In genomic region chr1:211183924-211184323, GRCh38 we compare ENCODE assay signal across 17 cellular contexts. TPM values are rescaled to one million over a fixed set of nuclear protein-coding genes. Genes with fewer than 3 reads are reported as not detected.
"Had no signal": no experiment of that assay in that cellular context is flagged by ENCODE, and none has a peak within 500 bp of the region (broad histone marks: within the 10 kb centered on the region; RNA-seq: fewer than 3 reads in every experiment).

No MANE protein-coding gene starts in this region.

- H3K9me3 Mint-ChIP-seq: activated CD4-positive, alpha-beta memory T cell treated with anti-CD3 and anti-CD28 coated beads for 36 hours; memory B cell; neural crest cell; stimulated activated naive CD8-positive, alpha-beta T cell treated with anti-CD3 and anti-CD28 coated beads, Interleukin-15, amount 100 ng/mL, for 72 hours had no signal

- H3K36me3 Mint-ChIP-seq: activated CD4-positive, alpha-beta memory T cell treated with anti-CD3 and anti-CD28 coated beads for 36 hours had no signal

- H3K9me3 ChIP-seq: esophagus muscularis mucosa, left ventricle myocardium inferior, pancreas had no signal

- H3K36me3 ChIP-seq: cardiac muscle cell, esophagus muscularis mucosa, left ventricle myocardium inferior, pancreas had no signal

- H3K4me1 ChIP-seq: esophagus muscularis mucosa, left ventricle myocardium inferior, pancreas had no signal

- H3K27ac ChIP-seq: cardiac muscle cell, esophagus muscularis mucosa, left ventricle myocardium inferior, pancreas had no signal

- DNase-seq: activated CD4-positive, alpha-beta memory T cell treated with anti-CD3 and anti-CD28 coated beads for 36 hours; activated CD4-positive, CD25-positive, alpha-beta regulatory T cell treated with anti-CD3 and anti-CD28 coated beads, Interleukin-2, amount 50 U/mL, for 72 hours; activated CD8-positive, alpha-beta memory T cell treated with anti-CD3 and anti-CD28 coated beads, Interleukin-2, amount 50 U/mL, for 4 hours; kidney; left ventricle myocardium inferior; pancreas; stimulated activated CD4-positive, alpha-beta T cell treated with anti-CD3 and anti-CD28 coated beads, Interleukin-15, amount 100 ng/mL, for 24 hours; stimulated activated CD4-positive, alpha-beta T cell treated with anti-CD3 and anti-CD28 coated beads, Interleukin-4, amount 100 ng/mL, for 4 hours; stimulated activated naive CD8-positive, alpha-beta T cell treated with anti-CD3 and anti-CD28 coated beads, Interleukin-15, amount 100 ng/mL, for 72 hours; T-helper 9 cell had no signal

- H3K27me3 ChIP-seq: esophagus muscularis mucosa, pancreas had no signal

- H3K27me3 Mint-ChIP-seq: stimulated activated naive CD8-positive, alpha-beta T cell treated with anti-CD3 and anti-CD28 coated beads, Interleukin-15, amount 100 ng/mL, for 72 hours had no signal

- H3K4me3 ChIP-seq: cardiac muscle cell, esophagus muscularis mucosa, left ventricle myocardium inferior, pancreas had no signal

- ATAC-seq: pancreas; stimulated activated naive CD8-positive, alpha-beta T cell treated with anti-CD3 and anti-CD28 coated beads, Interleukin-15, amount 100 ng/mL, for 72 hours had no signal

- H3K4me3 Mint-ChIP-seq: activated CD4-positive, alpha-beta memory T cell treated with anti-CD3 and anti-CD28 coated beads for 36 hours; memory B cell; neural crest cell; stimulated activated naive CD8-positive, alpha-beta T cell treated with anti-CD3 and anti-CD28 coated beads, Interleukin-15, amount 100 ng/mL, for 72 hours had no signal

- FAIRE-seq: astrocyte, endometrium, frontal cortex, kidney, pancreas had no signal

- H3K27ac Mint-ChIP-seq: activated CD4-positive, alpha-beta memory T cell treated with anti-CD3 and anti-CD28 coated beads for 36 hours; memory B cell; stimulated activated naive CD8-positive, alpha-beta T cell treated with anti-CD3 and anti-CD28 coated beads, Interleukin-15, amount 100 ng/mL, for 72 hours had no signal

- H3K4me1 Mint-ChIP-seq: neural crest cell had no signal

RNA-seq across cellular contexts. Expression of gene KCNH1, which starts 50.0 kb away (rescaled TPM):
- total RNA-seq: activated CD4-positive, alpha-beta memory T cell treated with anti-CD3 and anti-CD28 coated beads for 36 hours; left ventricle myocardium inferior had no signal
- polyA plus RNA-seq: cardiac muscle cell had no signal
